ENCODE assay signal across 8 cellular contexts in genomic region chr1:27563407-27564263, GRCh38. TPM values are rescaled to one million over a fixed set of nuclear protein-coding genes. Genes with fewer than 3 reads are reported as not detected.
DNase-seq lines count a peak whose midpoint lies in the region; ATAC-seq and TF ChIP-seq lines count a peak whose summit lies in the region.

No MANE protein-coding gene starts in this region.

- no peak for TF ChIP-seq CTCF in HL-60 (IDR thresholded peaks at IDR 0.05; ENCODE audit: insufficient read depth, low read length)
- TF ChIP-seq CTCF in right lobe of liver (IDR thresholded peaks at IDR 0.05): no peak
- no peak for TF ChIP-seq CTCF in thyroid gland (IDR thresholded peaks at IDR 0.05)

- peak; percentile 76 to 85 (median 82) for ATAC-seq in right lobe of liver
- no peak for ATAC-seq in HG03442 (IDR thresholded peaks at IDR 0.05; ENCODE audit: unreplicated experiment)
- ATAC-seq in HG02571 (IDR thresholded peaks at IDR 0.05; ENCODE audit: unreplicated experiment): no peak

- intact Hi-C loops in right lobe of liver (cut with DNase I): no loop called here
- intact Hi-C loops in thyroid gland (cut with DNase I): no loop called here

- no peak overlapping the region for H3K4me3 ChIP-seq in HL-60 (replicated peaks; ENCODE audit: insufficient read depth, low read length)
- H3K4me3 ChIP-seq in right lobe of liver: no peak overlapping the region
- no peak overlapping the region for H3K4me3 ChIP-seq in thyroid gland (replicated peaks in 1 of 3)
- H3K4me3 ChIP-seq in SJCRH30: no peak overlapping the region

- H3K36me3 ChIP-seq in right lobe of liver (no peaks in the 10 kb centered on the region), thyroid gland (no peaks in the 10 kb centered on the region), SJCRH30 (peaks cover 22% of the 10 kb centered on the region)

- H3K4me1 ChIP-seq in right lobe of liver (peaks cover 0 to 47% (median 26%) of the 10 kb centered on the region in 4 donors), thyroid gland (peaks cover 77 to 86% of the 10 kb centered on the region in 2 donors), SJCRH30 (peaks cover 71% of the 10 kb centered on the region)

- 44% methylated on average over 3 of the region's 10 CpGs for WGBS in right lobe of liver (ENCODE audit: insufficient coverage, low coverage, low lambda C conversion rate, missing lambda C conversion rate)
- 29 to 49% methylated on average over 8 to 9 of the region's 10 CpGs for WGBS in thyroid gland, 2 donors

- peak; percentile 72 for TF ChIP-seq POLR2A in right lobe of liver (IDR thresholded peaks at IDR 0.05)
- TF ChIP-seq POLR2A in thyroid gland (IDR thresholded peaks at IDR 0.05): peak in 1 of 2 donors; percentile 19

- H3K9me3 ChIP-seq in right lobe of liver (no peaks in the 10 kb centered on the region), thyroid gland (no peaks in the 10 kb centered on the region), SJCRH30 (replicated peaks) (no peaks in the 10 kb centered on the region)

- H3K27me3 ChIP-seq in HL-60 (ENCODE audit: insufficient read depth, poor library complexity, severe bottlenecking) (no peaks in the 10 kb centered on the region), right lobe of liver (no peaks in the 10 kb centered on the region), thyroid gland (no peaks in the 10 kb centered on the region), SJCRH30 (no peaks in the 10 kb centered on the region)

- DNase-seq in HL-60 (ENCODE audit: low read depth in 1 of 2, low spot score in 1 of 2) (no peak), cerebellum (ENCODE audit: low spot score) (peak; percentile 52), right lobe of liver (peak; percentile 92 to 97 (median 96)), thyroid gland (peak; percentile 76 to 80), RPMI8226 (no peak), SJCRH30 (no peak)

- H3K27ac ChIP-seq in HL-60 (replicated peaks): peak overlapping the region; percentile 4
- peak overlapping the region; percentile 81 to 84 (median 83) for H3K27ac ChIP-seq in right lobe of liver
- peak overlapping the region; percentile 61 to 91 (median 84) for H3K27ac ChIP-seq in thyroid gland
- no peak overlapping the region for H3K27ac ChIP-seq in SJCRH30

RNA-seq across cellular contexts. Expression of gene AHDC1, which starts 40.3 kb away (rescaled TPM):
- 26.5 TPM for total RNA-seq in cerebellum
- total RNA-seq in right lobe of liver: 10 to 100 TPM in 3 of 6 experiments, 1 to 10 TPM in 3; 5.5 to 21.3 (median 10.9) TPM
- total RNA-seq in thyroid gland: 10 to 100 TPM; 25.5 to 91.4 (median 47.8) TPM
- total RNA-seq in SJCRH30 (2014; rRNA removed; shearing (Covaris generic)): 29.7 and 30.6 TPM in 2 replicates

Comparison
In these comparisons a context has a peak if more than half of its experiments do, and no peak if none do; other contexts are left out.
1. DNase-seq: peak in cerebellum (single experiment), right lobe of liver (3 of 3) and thyroid gland (2 of 2); none in HL-60 (0 of 2), RPMI8226 (single experiment) and SJCRH30 (0 of 2).
2. ATAC-seq: peak in right lobe of liver (4 of 4); none in HG03442 (single experiment) and HG02571 (single experiment).